In the genomic region with DNA sequence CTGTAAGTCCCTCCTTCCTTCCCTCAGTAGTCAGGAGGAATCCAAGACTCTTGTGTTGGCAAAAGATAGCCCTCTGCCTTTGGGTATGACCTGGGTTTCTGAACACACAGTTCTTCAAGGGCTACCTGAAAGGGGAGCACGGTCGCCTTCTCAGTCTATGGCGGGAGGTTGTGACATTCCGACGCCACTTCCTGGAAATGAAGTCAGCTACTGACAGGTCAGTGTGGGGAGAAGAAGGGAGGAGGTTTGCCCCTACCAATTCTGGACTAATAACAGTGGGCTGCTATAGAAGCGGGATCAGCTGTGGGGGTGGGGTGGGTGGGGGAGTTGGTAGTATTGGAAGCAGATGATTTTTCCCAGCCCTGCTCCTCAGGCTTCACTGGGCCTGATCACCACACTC, we compare ENCODE assay signal across 25 cellular contexts. TPM values are rescaled to one million over a fixed set of nuclear protein-coding genes. Genes with fewer than 3 reads are reported as not detected.
A peak's percentile ranks its signal among the peaks of the same experiment; 100 is the strongest.
DNase-seq lines count a peak whose midpoint lies in the region; ATAC-seq and TF ChIP-seq lines count a peak whose summit lies in the region.
"Had no signal": no experiment of that assay in that cellular context is flagged by ENCODE, and none has a peak within 500 bp of the region (broad histone marks: within the 10 kb centered on the region; RNA-seq: fewer than 3 reads in every experiment).

No MANE protein-coding gene starts in this region.

- peaks cover 56 to 90% (median 69%) of the 10 kb centered on the region in 11 experiments for H3K36me3 ChIP-seq in BLaER1 treated with 17β-estradiol and CSF1 and Interleukin-3, amounts not matched to agents 10 nM and 100 nM
- H3K36me3 ChIP-seq in HUES6 (ENCODE audit: control insufficient read depth, insufficient read depth, low read length) (peaks cover 80% of the 10 kb centered on the region), psoas muscle (ENCODE audit: insufficient read depth in 1 of 2, low read depth in 1 of 2) (peaks cover 0 to 69% of the 10 kb centered on the region in 2 donors), SJCRH30 (peaks cover 57% of the 10 kb centered on the region)

- H3K36me3 Mint-ChIP-seq in naive thymus-derived CD8-positive, alpha-beta T cell, result peaks cover 0 to 35% (median 0%) of the 10 kb centered on the region in 3 donors

- H3K4me3 ChIP-seq in BLaER1 treated with 17β-estradiol and CSF1 and Interleukin-3, amounts not matched to agents 10 nM and 100 nM, result no peak overlapping the region
- H3K4me3 ChIP-seq in HUES6 (ENCODE audit: low read depth, low read length) (peak overlapping the region; percentile 16; the same call in 1 of the 2 replicates), psoas muscle (no peak overlapping the region), SJCRH30 (no peak overlapping the region)
- H3K4me3 ChIP-seq: GM23338, upper lobe of right lung had no signal

- H3K27ac Mint-ChIP-seq in naive thymus-derived CD8-positive, alpha-beta T cell, result peak overlapping the region in 7 of 10 donors; percentile 35 to 86 (median 56)
- H3K27ac Mint-ChIP-seq: activated CD8-positive, alpha-beta T cell treated with anti-CD3 and anti-CD28 coated beads for 36 hours; activated T-helper 17 cell treated with anti-CD3 and anti-CD28 coated beads, Interleukin-2, amount 50 U/mL, for 72 hours; CD4-positive, alpha-beta T cell; GM23338; stimulated activated memory B cell treated with anti-CD40 and anti-IgM and Interleukin-4, amounts not matched to agents 10 μg/mL and 1 μg/mL and 100 μg/mL, for 72 hours had no signal

- H3K27me3 Mint-ChIP-seq in naive thymus-derived CD8-positive, alpha-beta T cell, result no peaks in the 10 kb centered on the region
- H3K27me3 Mint-ChIP-seq: activated CD8-positive, alpha-beta T cell treated with anti-CD3 and anti-CD28 coated beads for 36 hours; activated T-helper 17 cell treated with anti-CD3 and anti-CD28 coated beads, Interleukin-2, amount 50 U/mL, for 72 hours; CD4-positive, alpha-beta T cell; stimulated activated memory B cell treated with anti-CD40 and anti-IgM and Interleukin-4, amounts not matched to agents 10 μg/mL and 1 μg/mL and 100 μg/mL, for 72 hours had no signal

- WGBS in psoas muscle, 3 donors, result 52 to 84% (median 76%) methylated on average over 6 of the region's 6 CpGs

- no peak overlapping the region for H3K4me3 Mint-ChIP-seq in naive thymus-derived CD8-positive, alpha-beta T cell
- H3K4me3 Mint-ChIP-seq: activated CD8-positive, alpha-beta T cell treated with anti-CD3 and anti-CD28 coated beads for 36 hours; activated T-helper 17 cell treated with anti-CD3 and anti-CD28 coated beads, Interleukin-2, amount 50 U/mL, for 72 hours; CD4-positive, alpha-beta T cell; GM23338; stimulated activated memory B cell treated with anti-CD40 and anti-IgM and Interleukin-4, amounts not matched to agents 10 μg/mL and 1 μg/mL and 100 μg/mL, for 72 hours had no signal

- no peak for ATAC-seq in naive thymus-derived CD8-positive, alpha-beta T cell
- ATAC-seq in psoas muscle (peak in 3 of 4 donors; percentile 3 to 13 (median 5)), GM19455 (IDR thresholded peaks at IDR 0.05; ENCODE audit: unreplicated experiment) (no peak)
- ATAC-seq: activated CD8-positive, alpha-beta T cell treated with anti-CD3 and anti-CD28 coated beads for 36 hours; activated T-helper 17 cell treated with anti-CD3 and anti-CD28 coated beads, Interleukin-2, amount 50 U/mL, for 72 hours; stimulated activated memory B cell treated with anti-CD40 and anti-IgM and Interleukin-4, amounts not matched to agents 10 μg/mL and 1 μg/mL and 100 μg/mL, for 72 hours; upper lobe of right lung had no signal

- H3K4me2 ChIP-seq in BLaER1 treated with 17β-estradiol and CSF1 and Interleukin-3, amounts not matched to agents 10 nM and 100 nM, result peak overlapping the region in 10 of 11 experiments; percentile 6 to 79 (median 60); a peak in 17 of 22 replicates
- H3K4me2 ChIP-seq: GM23338 had no signal

- peak overlapping the region in 5 of 11 experiments; percentile 10 to 56 (median 33); a peak in 7 of 22 replicates for H3K27ac ChIP-seq in BLaER1 treated with 17β-estradiol and CSF1 and Interleukin-3, amounts not matched to agents 10 nM and 100 nM
- no peak overlapping the region for H3K27ac ChIP-seq in HUES6 (ENCODE audit: low read depth, low read length)
- peak overlapping the region; percentile 69 for H3K27ac ChIP-seq in psoas muscle
- H3K27ac ChIP-seq in SJCRH30, result no peak overlapping the region
- H3K27ac ChIP-seq: upper lobe of right lung had no signal

- H3K4me1 ChIP-seq in BLaER1 treated with 17β-estradiol and CSF1 and Interleukin-3, amounts not matched to agents 10 nM and 100 nM, result peaks cover 6 to 57% (median 48%) of the 10 kb centered on the region in 10 experiments
- H3K4me1 ChIP-seq in HUES6 (ENCODE audit: control insufficient read depth, insufficient read depth, low read length), result peaks cover 7% of the 10 kb centered on the region
- peaks cover 17% of the 10 kb centered on the region for H3K4me1 ChIP-seq in psoas muscle
- no peaks in the 10 kb centered on the region for H3K4me1 ChIP-seq in SJCRH30
- H3K4me1 ChIP-seq: upper lobe of right lung had no signal

- H3K27me3 ChIP-seq in BLaER1 treated with 17β-estradiol and CSF1 and Interleukin-3, amounts not matched to agents 10 nM and 100 nM, result no peaks in the 10 kb centered on the region
- no peaks in the 10 kb centered on the region for H3K27me3 ChIP-seq in HUES6 (ENCODE audit: control insufficient read depth, insufficient read depth, low read length)
- no peaks in the 10 kb centered on the region for H3K27me3 ChIP-seq in psoas muscle (ENCODE audit: insufficient read depth in 3 of 3, low read length in 2 of 3)
- H3K27me3 ChIP-seq in SJCRH30, result no peaks in the 10 kb centered on the region
- H3K27me3 ChIP-seq: upper lobe of right lung had no signal

- intact Hi-C loops in psoas muscle (cut with DNase I), result no loop called here

- POLR2A ChIA-PET in naive thymus-derived CD8-positive, alpha-beta T cell (lab: Charles Lee), result no interaction called here

- no peaks in the 10 kb centered on the region for H3K9me3 Mint-ChIP-seq in naive thymus-derived CD8-positive, alpha-beta T cell
- H3K9me3 Mint-ChIP-seq: activated CD8-positive, alpha-beta T cell treated with anti-CD3 and anti-CD28 coated beads for 36 hours; activated T-helper 17 cell treated with anti-CD3 and anti-CD28 coated beads, Interleukin-2, amount 50 U/mL, for 72 hours; CD4-positive, alpha-beta T cell; GM23338; stimulated activated memory B cell treated with anti-CD40 and anti-IgM and Interleukin-4, amounts not matched to agents 10 μg/mL and 1 μg/mL and 100 μg/mL, for 72 hours had no signal

- H3K4me1 Mint-ChIP-seq in naive thymus-derived CD8-positive, alpha-beta T cell, result peaks cover 6 to 12% (median 7%) of the 10 kb centered on the region in 4 donors
- H3K4me1 Mint-ChIP-seq: activated T-helper 17 cell treated with anti-CD3 and anti-CD28 coated beads, Interleukin-2, amount 50 U/mL, for 72 hours had no signal

- H3K9ac ChIP-seq in BLaER1 treated with 17β-estradiol and CSF1 and Interleukin-3, amounts not matched to agents 10 nM and 100 nM, result peak overlapping the region in 8 of 11 experiments; percentile 1 to 32 (median 20); a peak in 5 of 22 replicates
- no peak overlapping the region for H3K9ac ChIP-seq in HUES6 (ENCODE audit: low read length)

- DNase-seq in naive thymus-derived CD8-positive, alpha-beta T cell, result no peak
- no peak for DNase-seq in psoas muscle
- no peak for DNase-seq in T-helper 1 cell
- DNase-seq in SJCRH30, result no peak
- DNase-seq in GM13977 (ENCODE audit: low spot score), result no peak
- DNase-seq: activated CD8-positive, alpha-beta memory T cell treated with anti-CD3 and anti-CD28 coated beads, Interleukin-2, amount 50 U/mL, for 48 hours; activated CD8-positive, alpha-beta T cell treated with anti-CD3 and anti-CD28 coated beads for 36 hours; activated naive CD4-positive, alpha-beta T cell treated with anti-CD3 and anti-CD28 coated beads, Interleukin-2, amount 50 U/mL, for 16 hours; anterior cingulate cortex; CD4-positive, alpha-beta T cell; DND-41; effector CD8-positive, alpha-beta T cell; mammary epithelial cell; NCI-H1092; NCI-H1930; NCI-H526; Right ventricle myocardium superior; upper lobe of right lung had no signal

- H4K20me1 ChIP-seq in BLaER1 treated with 17β-estradiol and CSF1 and Interleukin-3, amounts not matched to agents 10 nM and 100 nM, result peaks cover 6 to 32% (median 21%) of the 10 kb centered on the region in 11 experiments; a peak in 17 of 22 replicates

- in situ Hi-C loops in GM13977 (cut with MboI; ENCODE audit: low pct_unique_long_range_greater_than_20kb, low sequenced_read_pairs, unreplicated experiment), result no loop called here

- TF ChIP-seq CTCF in psoas muscle (IDR thresholded peaks at IDR 0.05) (no peak), GM13977 (IDR thresholded peaks at IDR 0.05; ENCODE audit: extremely low read depth, insufficient read depth, missing control alignments) (no peak)

- H3K9me3 ChIP-seq in BLaER1 treated with 17β-estradiol and CSF1 and Interleukin-3, amounts not matched to agents 10 nM and 100 nM (replicated peaks in 1 of 11), result no peaks in the 10 kb centered on the region
- no peaks in the 10 kb centered on the region for H3K9me3 ChIP-seq in HUES6 (ENCODE audit: control insufficient read depth, insufficient read depth, low read depth, low read length)
- H3K9me3 ChIP-seq in psoas muscle, result no peaks in the 10 kb centered on the region
- no peaks in the 10 kb centered on the region for H3K9me3 ChIP-seq in SJCRH30 (replicated peaks)
- H3K9me3 ChIP-seq: upper lobe of right lung had no signal

RNA-seq across cellular contexts. Expression of a gene that starts 11.5 kb away (rescaled TPM):
- 10 to 100 TPM; 54.9 to 65.4 TPM for total RNA-seq in naive thymus-derived CD8-positive, alpha-beta T cell
- polyA plus RNA-seq in naive thymus-derived CD8-positive, alpha-beta T cell, result 10 to 100 TPM in 1 of 3 donors, 1 to 10 TPM in 2; 4.5 to 17.5 (median 6.0) TPM
- 10 to 100 TPM; 17.0 to 19.3 (median 17.6) TPM for total RNA-seq in psoas muscle
- 10 to 100 TPM in 1 of 3 donors, 1 to 10 TPM in 2; 4.2 to 13.2 (median 7.4) TPM for polyA plus RNA-seq in psoas muscle
- total RNA-seq in SJCRH30 (2014; rRNA removed; shearing (Covaris generic)), result 37.3 and 39.9 TPM in 2 replicates

RNA-seq across cellular contexts. Expression of a gene that starts 28.8 kb away (rescaled TPM):
- not detected for total RNA-seq in naive thymus-derived CD8-positive, alpha-beta T cell
- polyA plus RNA-seq in naive thymus-derived CD8-positive, alpha-beta T cell, result not detected
- total RNA-seq in psoas muscle, result 1 to 10 TPM in 1 of 4 donors, under 1 TPM in 2, not detected in 1; 0.13 to 1.1 (median 0.22) TPM
- polyA plus RNA-seq in psoas muscle, result under 1 TPM in 2 of 3 donors, not detected in 1; 0.03 to 0.13 TPM
- not detected in 2 replicates for total RNA-seq in SJCRH30 (2014; rRNA removed; shearing (Covaris generic))
- total RNA-seq: activated CD8-positive, alpha-beta T cell treated with anti-CD3 and anti-CD28 coated beads for 36 hours; activated T-helper 17 cell treated with anti-CD3 and anti-CD28 coated beads, Interleukin-2, amount 50 U/mL, for 72 hours; CD4-positive, alpha-beta T cell; GM23338; PC-3 had no signal
- polyA plus RNA-seq: GM23338 had no signal

RNA-seq across cellular contexts. Expression of a gene that starts 55.1 kb away (rescaled TPM):
- total RNA-seq in naive thymus-derived CD8-positive, alpha-beta T cell, result 10 to 100 TPM; 54.3 to 57.0 TPM
- polyA plus RNA-seq in naive thymus-derived CD8-positive, alpha-beta T cell, result 10 to 100 TPM in 2 of 3 donors, 1 to 10 TPM in 1; 9.6 to 17.5 (median 13.1) TPM
- 100 to 1,000 TPM in 2 of 4 donors, 10 to 100 TPM in 2; 67.3 to 120 (median 85.8) TPM for total RNA-seq in psoas muscle
- polyA plus RNA-seq in psoas muscle, result 100 to 1,000 TPM in 2 of 3 donors, 10 to 100 TPM in 1; 71.8 to 129 (median 118) TPM
- 53.8 and 54.1 TPM in 2 replicates for total RNA-seq in SJCRH30 (2014; rRNA removed; shearing (Covaris generic))

Comparison
In these comparisons a context has a peak if more than half of its experiments do, and no peak if none do; other contexts are left out.
1. ATAC-seq: peak in psoas muscle (3 of 4); none in naive thymus-derived CD8-positive, alpha-beta T cell (0 of 2) and GM19455 (single experiment).